1 cellular context compared by ENCODE assay signal in the genomic region with DNA sequence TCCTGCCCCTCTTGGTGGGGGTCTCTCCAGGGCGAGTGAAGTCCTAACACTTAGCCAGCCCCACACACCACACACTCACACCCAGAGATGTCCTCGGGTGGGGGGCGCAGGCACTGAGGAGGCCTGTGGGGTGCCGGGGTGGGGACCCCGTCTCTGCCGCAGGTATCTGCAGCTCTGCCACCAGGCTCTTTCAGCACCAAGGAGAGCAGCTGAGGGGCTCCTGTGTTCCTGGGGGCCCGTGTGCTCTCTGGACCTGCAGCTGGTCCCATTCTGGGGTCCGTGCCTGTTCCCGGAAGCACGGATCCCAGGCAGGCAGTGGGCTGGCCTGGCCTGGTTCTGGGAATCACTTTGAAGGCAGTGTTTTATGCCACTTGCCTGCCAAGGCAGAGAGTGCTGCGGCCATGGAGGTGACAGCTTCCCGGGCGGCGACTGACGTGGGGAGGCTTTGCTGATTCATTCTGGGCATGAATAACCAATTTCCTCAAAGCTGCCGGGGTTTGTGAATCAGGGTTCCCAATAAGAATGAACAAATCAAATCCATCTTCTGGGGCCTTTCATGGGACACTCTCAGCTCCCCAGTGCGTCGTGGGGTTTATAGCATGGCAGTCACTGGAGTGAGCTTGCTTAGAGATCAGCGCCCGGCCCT.
TF ChIP-seq lines count a peak whose summit lies in the region.

No MANE protein-coding gene starts in this region.

TF ChIP-seq in K562, 482 proteins besides CTCF, POLR2A, EP300 and RAD21 (continued from another document and continues in another):
- TF ChIP-seq, protein P1, sequence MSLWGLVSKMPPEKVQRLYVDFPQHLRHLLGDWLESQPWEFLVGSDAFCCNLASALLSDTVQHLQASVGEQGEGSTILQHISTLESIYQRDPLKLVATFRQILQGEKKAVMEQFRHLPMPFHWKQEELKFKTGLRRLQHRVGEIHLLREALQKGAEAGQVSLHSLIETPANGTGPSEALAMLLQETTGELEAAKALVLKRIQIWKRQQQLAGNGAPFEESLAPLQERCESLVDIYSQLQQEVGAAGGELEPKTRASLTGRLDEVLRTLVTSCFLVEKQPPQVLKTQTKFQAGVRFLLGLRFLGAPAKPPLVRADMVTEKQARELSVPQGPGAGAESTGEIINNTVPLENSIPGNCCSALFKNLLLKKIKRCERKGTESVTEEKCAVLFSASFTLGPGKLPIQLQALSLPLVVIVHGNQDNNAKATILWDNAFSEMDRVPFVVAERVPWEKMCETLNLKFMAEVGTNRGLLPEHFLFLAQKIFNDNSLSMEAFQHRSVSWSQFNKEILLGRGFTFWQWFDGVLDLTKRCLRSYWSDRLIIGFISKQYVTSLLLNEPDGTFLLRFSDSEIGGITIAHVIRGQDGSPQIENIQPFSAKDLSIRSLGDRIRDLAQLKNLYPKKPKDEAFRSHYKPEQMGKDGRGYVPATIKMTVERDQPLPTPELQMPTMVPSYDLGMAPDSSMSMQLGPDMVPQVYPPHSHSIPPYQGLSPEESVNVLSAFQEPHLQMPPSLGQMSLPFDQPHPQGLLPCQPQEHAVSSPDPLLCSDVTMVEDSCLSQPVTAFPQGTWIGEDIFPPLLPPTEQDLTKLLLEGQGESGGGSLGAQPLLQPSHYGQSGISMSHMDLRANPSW (CRISPR knock-in tag; IDR thresholded peaks at IDR 0.05) = no peak
- no peak for TF ChIP-seq HNRNPK (IDR thresholded peaks at IDR 0.05; ENCODE audit: low read depth, low read length, poor library complexity, severe bottlenecking)
- no peak for TF ChIP-seq ZEB2 (IDR thresholded peaks at IDR 0.05)
- TF ChIP-seq, protein P2, sequence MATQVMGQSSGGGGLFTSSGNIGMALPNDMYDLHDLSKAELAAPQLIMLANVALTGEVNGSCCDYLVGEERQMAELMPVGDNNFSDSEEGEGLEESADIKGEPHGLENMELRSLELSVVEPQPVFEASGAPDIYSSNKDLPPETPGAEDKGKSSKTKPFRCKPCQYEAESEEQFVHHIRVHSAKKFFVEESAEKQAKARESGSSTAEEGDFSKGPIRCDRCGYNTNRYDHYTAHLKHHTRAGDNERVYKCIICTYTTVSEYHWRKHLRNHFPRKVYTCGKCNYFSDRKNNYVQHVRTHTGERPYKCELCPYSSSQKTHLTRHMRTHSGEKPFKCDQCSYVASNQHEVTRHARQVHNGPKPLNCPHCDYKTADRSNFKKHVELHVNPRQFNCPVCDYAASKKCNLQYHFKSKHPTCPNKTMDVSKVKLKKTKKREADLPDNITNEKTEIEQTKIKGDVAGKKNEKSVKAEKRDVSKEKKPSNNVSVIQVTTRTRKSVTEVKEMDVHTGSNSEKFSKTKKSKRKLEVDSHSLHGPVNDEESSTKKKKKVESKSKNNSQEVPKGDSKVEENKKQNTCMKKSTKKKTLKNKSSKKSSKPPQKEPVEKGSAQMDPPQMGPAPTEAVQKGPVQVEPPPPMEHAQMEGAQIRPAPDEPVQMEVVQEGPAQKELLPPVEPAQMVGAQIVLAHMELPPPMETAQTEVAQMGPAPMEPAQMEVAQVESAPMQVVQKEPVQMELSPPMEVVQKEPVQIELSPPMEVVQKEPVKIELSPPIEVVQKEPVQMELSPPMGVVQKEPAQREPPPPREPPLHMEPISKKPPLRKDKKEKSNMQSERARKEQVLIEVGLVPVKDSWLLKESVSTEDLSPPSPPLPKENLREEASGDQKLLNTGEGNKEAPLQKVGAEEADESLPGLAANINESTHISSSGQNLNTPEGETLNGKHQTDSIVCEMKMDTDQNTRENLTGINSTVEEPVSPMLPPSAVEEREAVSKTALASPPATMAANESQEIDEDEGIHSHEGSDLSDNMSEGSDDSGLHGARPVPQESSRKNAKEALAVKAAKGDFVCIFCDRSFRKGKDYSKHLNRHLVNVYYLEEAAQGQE (CRISPR knock-in tag; IDR thresholded peaks at IDR 0.05; ENCODE audit: low read depth) = peak; percentile 91
- TF ChIP-seq, protein P3, sequence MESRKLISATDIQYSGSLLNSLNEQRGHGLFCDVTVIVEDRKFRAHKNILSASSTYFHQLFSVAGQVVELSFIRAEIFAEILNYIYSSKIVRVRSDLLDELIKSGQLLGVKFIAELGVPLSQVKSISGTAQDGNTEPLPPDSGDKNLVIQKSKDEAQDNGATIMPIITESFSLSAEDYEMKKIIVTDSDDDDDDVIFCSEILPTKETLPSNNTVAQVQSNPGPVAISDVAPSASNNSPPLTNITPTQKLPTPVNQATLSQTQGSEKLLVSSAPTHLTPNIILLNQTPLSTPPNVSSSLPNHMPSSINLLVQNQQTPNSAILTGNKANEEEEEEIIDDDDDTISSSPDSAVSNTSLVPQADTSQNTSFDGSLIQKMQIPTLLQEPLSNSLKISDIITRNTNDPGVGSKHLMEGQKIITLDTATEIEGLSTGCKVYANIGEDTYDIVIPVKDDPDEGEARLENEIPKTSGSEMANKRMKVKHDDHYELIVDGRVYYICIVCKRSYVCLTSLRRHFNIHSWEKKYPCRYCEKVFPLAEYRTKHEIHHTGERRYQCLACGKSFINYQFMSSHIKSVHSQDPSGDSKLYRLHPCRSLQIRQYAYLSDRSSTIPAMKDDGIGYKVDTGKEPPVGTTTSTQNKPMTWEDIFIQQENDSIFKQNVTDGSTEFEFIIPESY (CRISPR knock-in tag; IDR thresholded peaks at IDR 0.05) = no peak
- no peak for TF ChIP-seq ZNF644 (tag; IDR thresholded peaks at IDR 0.05; ENCODE audit: low read depth)
- TF ChIP-seq MYBL2 (IDR thresholded peaks at IDR 0.05; ENCODE audit: low read depth) = no peak
- no peak for TF ChIP-seq MYBL2 (CRISPR knock-in tag; IDR thresholded peaks at IDR 0.05; ENCODE audit: borderline replicate concordance)
- no peak for TF ChIP-seq PHB (CRISPR knock-in tag; IDR thresholded peaks at IDR 0.05)
- TF ChIP-seq MAFF (IDR thresholded peaks at IDR 0.05; ENCODE audit: low read length) = no peak
- TF ChIP-seq PCBP1 (IDR thresholded peaks at IDR 0.05; ENCODE audit: low read depth, low read length, poor library complexity, severe bottlenecking) = no peak
- TF ChIP-seq PHF8 (IDR thresholded peaks at IDR 0.05; ENCODE audit: borderline replicate concordance, low read length) = no peak
- no peak for TF ChIP-seq NONO (IDR thresholded peaks at IDR 0.05; ENCODE audit: low read depth in 2 of 2, low read length in 1 of 2)
- TF ChIP-seq ZNF696 (CRISPR knock-in tag; conservative IDR thresholded peaks at IDR 0.05) = no peak
- TF ChIP-seq, protein P4, sequence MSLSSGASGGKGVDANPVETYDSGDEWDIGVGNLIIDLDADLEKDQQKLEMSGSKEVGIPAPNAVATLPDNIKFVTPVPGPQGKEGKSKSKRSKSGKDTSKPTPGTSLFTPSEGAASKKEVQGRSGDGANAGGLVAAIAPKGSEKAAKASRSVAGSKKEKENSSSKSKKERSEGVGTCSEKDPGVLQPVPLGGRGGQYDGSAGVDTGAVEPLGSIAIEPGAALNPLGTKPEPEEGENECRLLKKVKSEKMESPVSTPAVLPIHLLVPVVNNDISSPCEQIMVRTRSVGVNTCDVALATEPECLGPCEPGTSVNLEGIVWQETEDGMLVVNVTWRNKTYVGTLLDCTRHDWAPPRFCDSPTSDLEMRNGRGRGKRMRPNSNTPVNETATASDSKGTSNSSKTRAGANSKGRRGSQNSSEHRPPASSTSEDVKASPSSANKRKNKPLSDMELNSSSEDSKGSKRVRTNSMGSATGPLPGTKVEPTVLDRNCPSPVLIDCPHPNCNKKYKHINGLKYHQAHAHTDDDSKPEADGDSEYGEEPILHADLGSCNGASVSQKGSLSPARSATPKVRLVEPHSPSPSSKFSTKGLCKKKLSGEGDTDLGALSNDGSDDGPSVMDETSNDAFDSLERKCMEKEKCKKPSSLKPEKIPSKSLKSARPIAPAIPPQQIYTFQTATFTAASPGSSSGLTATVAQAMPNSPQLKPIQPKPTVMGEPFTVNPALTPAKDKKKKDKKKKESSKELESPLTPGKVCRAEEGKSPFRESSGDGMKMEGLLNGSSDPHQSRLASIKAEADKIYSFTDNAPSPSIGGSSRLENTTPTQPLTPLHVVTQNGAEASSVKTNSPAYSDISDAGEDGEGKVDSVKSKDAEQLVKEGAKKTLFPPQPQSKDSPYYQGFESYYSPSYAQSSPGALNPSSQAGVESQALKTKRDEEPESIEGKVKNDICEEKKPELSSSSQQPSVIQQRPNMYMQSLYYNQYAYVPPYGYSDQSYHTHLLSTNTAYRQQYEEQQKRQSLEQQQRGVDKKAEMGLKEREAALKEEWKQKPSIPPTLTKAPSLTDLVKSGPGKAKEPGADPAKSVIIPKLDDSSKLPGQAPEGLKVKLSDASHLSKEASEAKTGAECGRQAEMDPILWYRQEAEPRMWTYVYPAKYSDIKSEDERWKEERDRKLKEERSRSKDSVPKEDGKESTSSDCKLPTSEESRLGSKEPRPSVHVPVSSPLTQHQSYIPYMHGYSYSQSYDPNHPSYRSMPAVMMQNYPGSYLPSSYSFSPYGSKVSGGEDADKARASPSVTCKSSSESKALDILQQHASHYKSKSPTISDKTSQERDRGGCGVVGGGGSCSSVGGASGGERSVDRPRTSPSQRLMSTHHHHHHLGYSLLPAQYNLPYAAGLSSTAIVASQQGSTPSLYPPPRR (CRISPR knock-in tag; IDR thresholded peaks at IDR 0.05; ENCODE audit: borderline replicate concordance) = no peak
- no peak for TF ChIP-seq CEBPG (CRISPR knock-in tag; IDR thresholded peaks at IDR 0.05)
- no peak for TF ChIP-seq CEBPG (tag; conservative IDR thresholded peaks at IDR 0.05 in 1 of 2, IDR thresholded peaks at IDR 0.05 in 1 of 2)
- TF ChIP-seq POLR2H (tag; IDR thresholded peaks at IDR 0.05; ENCODE audit: low read depth) = no peak
- no peak for TF ChIP-seq ILK (tag; IDR thresholded peaks at IDR 0.05; ENCODE audit: borderline replicate concordance, low read depth)
- peak; percentile 56; the same call in 1 of the 2 replicates for TF ChIP-seq ZBTB7A (IDR thresholded peaks at IDR 0.05; ENCODE audit: borderline replicate concordance, control insufficient read depth, low read depth, low read length)
- TF ChIP-seq, protein P5, sequence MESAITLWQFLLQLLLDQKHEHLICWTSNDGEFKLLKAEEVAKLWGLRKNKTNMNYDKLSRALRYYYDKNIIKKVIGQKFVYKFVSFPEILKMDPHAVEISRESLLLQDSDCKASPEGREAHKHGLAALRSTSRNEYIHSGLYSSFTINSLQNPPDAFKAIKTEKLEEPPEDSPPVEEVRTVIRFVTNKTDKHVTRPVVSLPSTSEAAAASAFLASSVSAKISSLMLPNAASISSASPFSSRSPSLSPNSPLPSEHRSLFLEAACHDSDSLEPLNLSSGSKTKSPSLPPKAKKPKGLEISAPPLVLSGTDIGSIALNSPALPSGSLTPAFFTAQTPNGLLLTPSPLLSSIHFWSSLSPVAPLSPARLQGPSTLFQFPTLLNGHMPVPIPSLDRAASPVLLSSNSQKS (CRISPR knock-in tag; IDR thresholded peaks at IDR 0.05) = no peak
- TF ChIP-seq, protein P6, sequence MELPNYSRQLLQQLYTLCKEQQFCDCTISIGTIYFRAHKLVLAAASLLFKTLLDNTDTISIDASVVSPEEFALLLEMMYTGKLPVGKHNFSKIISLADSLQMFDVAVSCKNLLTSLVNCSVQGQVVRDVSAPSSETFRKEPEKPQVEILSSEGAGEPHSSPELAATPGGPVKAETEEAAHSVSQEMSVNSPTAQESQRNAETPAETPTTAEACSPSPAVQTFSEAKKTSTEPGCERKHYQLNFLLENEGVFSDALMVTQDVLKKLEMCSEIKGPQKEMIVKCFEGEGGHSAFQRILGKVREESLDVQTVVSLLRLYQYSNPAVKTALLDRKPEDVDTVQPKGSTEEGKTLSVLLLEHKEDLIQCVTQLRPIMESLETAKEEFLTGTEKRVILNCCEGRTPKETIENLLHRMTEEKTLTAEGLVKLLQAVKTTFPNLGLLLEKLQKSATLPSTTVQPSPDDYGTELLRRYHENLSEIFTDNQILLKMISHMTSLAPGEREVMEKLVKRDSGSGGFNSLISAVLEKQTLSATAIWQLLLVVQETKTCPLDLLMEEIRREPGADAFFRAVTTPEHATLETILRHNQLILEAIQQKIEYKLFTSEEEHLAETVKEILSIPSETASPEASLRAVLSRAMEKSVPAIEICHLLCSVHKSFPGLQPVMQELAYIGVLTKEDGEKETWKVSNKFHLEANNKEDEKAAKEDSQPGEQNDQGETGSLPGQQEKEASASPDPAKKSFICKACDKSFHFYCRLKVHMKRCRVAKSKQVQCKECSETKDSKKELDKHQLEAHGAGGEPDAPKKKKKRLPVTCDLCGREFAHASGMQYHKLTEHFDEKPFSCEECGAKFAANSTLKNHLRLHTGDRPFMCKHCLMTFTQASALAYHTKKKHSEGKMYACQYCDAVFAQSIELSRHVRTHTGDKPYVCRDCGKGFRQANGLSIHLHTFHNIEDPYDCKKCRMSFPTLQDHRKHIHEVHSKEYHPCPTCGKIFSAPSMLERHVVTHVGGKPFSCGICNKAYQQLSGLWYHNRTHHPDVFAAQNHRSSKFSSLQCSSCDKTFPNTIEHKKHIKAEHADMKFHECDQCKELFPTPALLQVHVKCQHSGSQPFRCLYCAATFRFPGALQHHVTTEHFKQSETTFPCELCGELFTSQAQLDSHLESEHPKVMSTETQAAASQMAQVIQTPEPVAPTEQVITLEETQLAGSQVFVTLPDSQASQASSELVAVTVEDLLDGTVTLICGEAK (IDR thresholded peaks at IDR 0.05) = no peak
- TF ChIP-seq, protein P6 (CRISPR knock-in tag; IDR thresholded peaks at IDR 0.05) = no peak
- TF ChIP-seq TEAD1 (CRISPR knock-in tag; IDR thresholded peaks at IDR 0.05) = 0 out of 4 replicates have a peak, but pooled peaks of 1 of the 2 experiments have one; percentile 27
- TF ChIP-seq MIER1 (IDR thresholded peaks at IDR 0.05; ENCODE audit: low read depth) = peak; percentile 85
